ENCODE assay signal across 9 cellular contexts in the genomic region with DNA sequence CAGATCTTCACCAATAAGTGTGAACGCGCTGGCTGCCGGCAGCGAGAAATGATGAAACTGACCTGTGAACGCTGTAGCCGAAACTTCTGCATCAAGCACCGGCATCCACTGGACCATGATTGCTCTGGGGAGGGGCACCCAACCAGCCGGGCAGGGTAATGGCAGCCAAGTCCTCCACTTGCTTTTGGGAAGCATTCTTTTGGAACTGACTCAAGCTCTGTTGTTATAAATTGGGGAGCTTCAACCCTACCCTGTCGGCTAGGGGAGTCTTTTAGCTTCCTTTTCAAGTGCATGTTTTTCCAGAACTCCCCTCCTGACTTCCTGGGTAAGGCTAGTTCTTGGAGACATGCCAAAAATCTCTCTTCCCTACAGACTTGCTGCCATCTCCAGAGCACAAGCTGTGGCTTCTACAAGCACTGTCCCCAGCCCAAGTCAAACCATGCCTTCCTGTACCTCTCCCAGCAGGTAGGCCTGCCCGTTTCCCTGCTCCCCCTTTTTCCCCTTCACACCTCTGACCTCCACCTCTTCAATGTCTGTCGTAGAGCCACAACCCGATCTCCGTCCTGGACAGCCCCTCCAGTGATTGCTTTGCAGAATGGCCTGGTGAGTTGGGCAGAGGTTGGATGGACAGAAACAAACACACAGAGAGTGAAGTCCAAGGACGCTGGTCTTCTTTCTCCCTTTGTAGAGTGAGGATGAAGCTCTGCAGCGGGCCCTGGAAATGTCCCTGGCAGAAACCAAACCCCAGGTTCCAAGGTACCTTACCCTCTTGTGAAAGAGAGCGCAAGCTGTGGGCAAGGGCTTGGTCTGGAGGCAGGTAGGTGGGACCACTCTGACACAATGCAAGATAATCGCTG. TPM values are rescaled to one million over a fixed set of nuclear protein-coding genes. Genes with fewer than 3 reads are reported as not detected.
A peak's percentile ranks its signal among the peaks of the same experiment; 100 is the strongest.
DNase-seq lines count a peak whose midpoint lies in the region; ATAC-seq and TF ChIP-seq lines count a peak whose summit lies in the region.
"Had no signal": no experiment of that assay in that cellular context is flagged by ENCODE, and none has a peak within 500 bp of the region (broad histone marks: within the 10 kb centered on the region; RNA-seq: fewer than 3 reads in every experiment).

No MANE protein-coding gene starts in this region.

- no peaks in the 10 kb centered on the region for H3K36me3 Mint-ChIP-seq in IgD-negative memory B cell
- H3K36me3 Mint-ChIP-seq in mesothelial cell of epicardium, result peaks cover 6% of the 10 kb centered on the region

- ATAC-seq in HG02798 (IDR thresholded peaks at IDR 0.05; ENCODE audit: poor library complexity, unreplicated experiment) (no peak), GM21390 (IDR thresholded peaks at IDR 0.05; ENCODE audit: unreplicated experiment) (no peak)

- peak overlapping the region; percentile 39 to 76 (median 67) for H3K27ac Mint-ChIP-seq in IgD-negative memory B cell
- peak overlapping the region; percentile 81 for H3K27ac Mint-ChIP-seq in mesothelial cell of epicardium

- H3K27me3 ChIP-seq in brain microvascular endothelial cell (replicated peaks), result no peaks in the 10 kb centered on the region
- H3K27me3 ChIP-seq: adrenal gland had no signal

- peak overlapping the region; percentile 63 to 95 (median 82) for H3K4me3 Mint-ChIP-seq in IgD-negative memory B cell
- peak overlapping the region; percentile 84 for H3K4me3 Mint-ChIP-seq in mesothelial cell of epicardium

- in situ Hi-C loops in brain microvascular endothelial cell (cut with HindIII; ENCODE audit: low pct_ligation_motif_present, low sequenced_read_pairs), result no loop called here

- DNase-seq in AG08396 (ENCODE audit: low spot score) (peak; percentile 68), brain microvascular endothelial cell (peak; percentile 8), mesothelial cell of epicardium (ENCODE audit: low spot score in 2 of 2, unreplicated experiment in 2 of 2) (no peak), NCI-H2196 (lab: John Stamatoyannopoulos, UW; ENCODE audit: unreplicated experiment) (no peak), NCI-H146 treated with DMSO at 0.1 percent for 48 hours (lab: John Stamatoyannopoulos, UW; ENCODE audit: unreplicated experiment) (no peak)

- H3K36me3 ChIP-seq in brain microvascular endothelial cell (replicated peaks), result peaks cover 9% of the 10 kb centered on the region

- H3K27me3 Mint-ChIP-seq in IgD-negative memory B cell (no peaks in the 10 kb centered on the region), mesothelial cell of epicardium (ENCODE audit: low read depth) (no peaks in the 10 kb centered on the region)

- no peak for TF ChIP-seq CTCF in brain microvascular endothelial cell (IDR thresholded peaks at IDR 0.05; ENCODE audit: low read depth, low read length, missing control alignments)
- TF ChIP-seq CTCF in mesothelial cell of epicardium (IDR thresholded peaks at IDR 0.05; ENCODE audit: unreplicated experiment), result no peak

- H3K9me3 Mint-ChIP-seq in IgD-negative memory B cell, result no peaks in the 10 kb centered on the region
- H3K9me3 Mint-ChIP-seq in mesothelial cell of epicardium, result no peaks in the 10 kb centered on the region

- no peak overlapping the region for H3K4me3 ChIP-seq in brain microvascular endothelial cell (ENCODE audit: low read depth, low read length)

- H3K4me1 Mint-ChIP-seq in IgD-negative memory B cell, result peaks cover 11 to 15% (median 11%) of the 10 kb centered on the region in 3 donors
- peaks cover 18% of the 10 kb centered on the region for H3K4me1 Mint-ChIP-seq in mesothelial cell of epicardium

- no peak overlapping the region for H3K27ac ChIP-seq in brain microvascular endothelial cell

RNA-seq across cellular contexts. Expression of a gene that starts 1.5 kb away (rescaled TPM):
- 64.8 TPM for polyA plus RNA-seq in IgD-negative memory B cell
- total RNA-seq in mesothelial cell of epicardium, result 27.4 to 29.2 TPM (median 27.8 TPM) in 3 replicates

RNA-seq across cellular contexts. Expression of a gene that starts 10.6 kb away (rescaled TPM):
- polyA plus RNA-seq in IgD-negative memory B cell, result 1.2 TPM
- total RNA-seq in mesothelial cell of epicardium, result 24.6 to 29.4 TPM (median 28.1 TPM) in 3 replicates

RNA-seq across cellular contexts. Expression of a gene that starts 21.3 kb away (rescaled TPM):
- polyA plus RNA-seq in IgD-negative memory B cell, result 19.6 TPM
- 39.3 to 40.8 TPM (median 40.6 TPM) in 3 replicates for total RNA-seq in mesothelial cell of epicardium

RNA-seq across cellular contexts. Expression of a gene that starts 21.5 kb away (rescaled TPM):
- 31.1 TPM for polyA plus RNA-seq in IgD-negative memory B cell
- 58.3 to 65.3 TPM (median 59.6 TPM) in 3 replicates for total RNA-seq in mesothelial cell of epicardium

RNA-seq across cellular contexts. Expression of a gene that starts 30.0 kb away (rescaled TPM):
- 55.6 TPM for polyA plus RNA-seq in IgD-negative memory B cell
- 70.0 to 75.2 TPM (median 74.2 TPM) in 3 replicates for total RNA-seq in mesothelial cell of epicardium

Comparison
In these comparisons a context has a peak if more than half of its experiments do, and no peak if none do; other contexts are left out.
1. DNase-seq: peak in AG08396 (single experiment) and brain microvascular endothelial cell (single experiment); none in mesothelial cell of epicardium (0 of 2), NCI-H2196 (single experiment) and NCI-H146 treated with DMSO at 0.1 percent for 48 hours (single experiment).